22 cellular contexts compared by ENCODE assay signal in the genomic region with DNA sequence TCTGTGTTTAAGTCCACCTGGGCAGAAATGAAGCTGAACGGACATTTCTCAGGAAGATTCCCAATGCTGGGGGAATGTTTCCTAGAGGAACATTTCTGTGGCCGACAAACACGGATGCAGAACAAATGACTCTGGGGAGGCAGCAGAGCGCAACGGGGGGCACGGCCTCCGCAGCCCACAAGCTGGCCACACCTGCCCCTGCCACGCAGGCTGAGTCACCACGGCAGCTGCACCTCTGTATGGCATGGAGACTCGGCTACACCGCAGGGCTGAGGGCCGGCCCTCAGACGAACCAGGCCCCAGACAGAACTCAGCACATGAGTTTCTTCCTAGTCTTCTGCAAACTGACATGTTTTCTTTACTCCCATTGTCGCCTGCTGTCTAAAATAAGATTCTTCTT. TPM values are rescaled to one million over a fixed set of nuclear protein-coding genes. Genes with fewer than 3 reads are reported as not detected.
DNase-seq lines count a peak whose midpoint lies in the region; ATAC-seq, FAIRE-seq and TF ChIP-seq lines count a peak whose summit lies in the region.
"Had no signal": no experiment of that assay in that cellular context is flagged by ENCODE, and none has a peak within 500 bp of the region (broad histone marks: within the 10 kb centered on the region; RNA-seq: fewer than 3 reads in every experiment).

No MANE protein-coding gene starts in this region.

- POLR2A ChIA-PET in GM12878 (lab: Charles Lee) = interaction anchor here (0.8 to 1.0 kb wide), 2 partner anchors 9 to 74 kb away, joined by 3 read pairs; no protein-coding TSS in a partner anchor

- TF ChIP-seq CTCF in cardiac muscle cell (IDR thresholded peaks at IDR 0.05; ENCODE audit: low read depth, low read length) (no peak), GM12878 (IDR thresholded peaks at IDR 0.05 in 2 of 3, conservative IDR thresholded peaks at IDR 0.05 in 1 of 3; ENCODE audit: control insufficient read depth in 2 of 3, extremely low read depth in 1 of 3, insufficient read depth in 1 of 3, low read depth in 3 of 3, low read length in 3 of 3) (no peak)

- in situ Hi-C loops in GM12878 (cut with MboI) = no loop called here

- SMC1A ChIA-PET in GM12878 (lab: Charles Lee; ENCODE audit: uncharacterized antibody, unreplicated experiment) = interaction anchor here (1.3 to 2.9 kb wide), 3 partner anchors 49 to 83 kb away, joined by 3 to 16 read pairs (median 5); no protein-coding TSS in a partner anchor

- H3K27ac ChIP-seq in cardiac muscle cell = peak overlapping the region; percentile 43
- no peak overlapping the region for H3K27ac ChIP-seq in GM12878 (ENCODE audit: control insufficient read depth, insufficient read depth)
- H3K27ac ChIP-seq in mesodermal cell (ENCODE audit: low read depth, low read length, severe bottlenecking) = peak overlapping the region; percentile 10
- H3K27ac ChIP-seq: colonic mucosa, epithelial cell of prostate, gastrocnemius medialis had no signal

- H3K79me2 ChIP-seq in GM12878 (ENCODE audit: control insufficient read depth, insufficient read depth, low read length) = no peaks in the 10 kb centered on the region

- no peak overlapping the region for H2AFZ ChIP-seq in GM12878 (ENCODE audit: control insufficient read depth, low read depth, low read length)

- RAD21 ChIA-PET in GM12878 (lab: Charles Lee; ENCODE audit: unreplicated experiment) = interaction anchor here (0.9 to 3.5 kb wide), 2 partner anchors 42 to 63 kb away, joined by 4 to 17 read pairs; no protein-coding TSS in a partner anchor

- FAIRE-seq in GM12878 (lab: Jason Lieb, UNC) (no peak), urothelium cell line (lab: Jason Lieb, UNC) (no peak)
- FAIRE-seq: astrocyte had no signal

- WGBS in GM12878 (ENCODE audit: insufficient coverage, insufficient replicate concordance, low lambda C conversion rate, missing lambda C conversion rate) = 76% methylated on average over 14 of the region's 14 CpGs
- WGBS in mesodermal cell (ENCODE audit: insufficient coverage in 2 of 2), 2 experiments = 90 to 92% methylated on average over 14 of the region's 14 CpGs

- H3K4me1 ChIP-seq in cardiac muscle cell (ENCODE audit: low read depth) = no peaks in the 10 kb centered on the region
- H3K4me1 ChIP-seq in GM12878 (ENCODE audit: control insufficient read depth, insufficient read depth, low read length) = no peaks in the 10 kb centered on the region
- peaks cover 4% of the 10 kb centered on the region for H3K4me1 ChIP-seq in mesodermal cell (ENCODE audit: control insufficient read depth, insufficient read depth, low read length, poor library complexity, severe bottlenecking)
- H3K4me1 ChIP-seq: colonic mucosa, gastrocnemius medialis had no signal

- ATAC-seq in Right ventricle myocardium inferior (no peak), GM12878 (peak; percentile 22; the same call in 2 of the 3 replicates), GM18505 (IDR thresholded peaks at IDR 0.05; ENCODE audit: unreplicated experiment) (no peak)
- ATAC-seq: gastrocnemius medialis had no signal

- DNase-seq in cardiac muscle cell (ENCODE audit: low read depth in 1 of 2, low spot score in 1 of 2) (no peak), Right ventricle myocardium inferior (ENCODE audit: missing footprints) (no peak), GM12878 (ENCODE audit: low read depth, low spot score) (no peak), urothelium cell line (ENCODE audit: low spot score) (peak; percentile 37), COR-L47 (lab: John Stamatoyannopoulos, UW) (no peak)
- DNase-seq in stimulated activated CD4-positive, alpha-beta T cell treated with anti-CD3 and anti-CD28 coated beads, Interleukin-12 subunit alpha, Interleukin-12 subunit beta, amount 100 ng/mL, for 4 hours = no peak
- DNase-seq: activated CD4-positive, alpha-beta T cell treated with anti-CD3 and anti-CD28 coated beads, Interleukin-2, amount 10 ng/mL, durations not matched to agents 7 days and 5 days; activated naive CD4-positive, alpha-beta T cell treated with anti-CD3 and anti-CD28 coated beads, Interleukin-2, amount 10 ng/mL, durations not matched to agents 7 days and 5 days; activated T-cell treated with anti-CD3 and anti-CD28 coated beads for 4 hours; CD4-positive, alpha-beta memory T cell; colonic mucosa; gastrocnemius medialis; mammary epithelial cell; NCI-H187; NCI-H524 treated with DMSO at 0.1 percent for 48 hours; OCI-M1; retina had no signal

- intact Hi-C loops in Right ventricle myocardium inferior (cut with DNase I) = loop anchor here (5.0 kb wide), 1 partner anchor 64 kb away; the partner anchor contains the start of gene MPC1
- intact Hi-C loops in GM12878 (cut with micrococcal nuclease; ENCODE audit: unreplicated experiment) = no loop called here

- CTCF ChIA-PET in GM12878 (lab: Yijun Ruan, JAX) = interaction anchor here (0.9 to 4.3 kb wide), 6 partner anchors 9 to 86 kb away, joined by 3 to 25 read pairs (median 4); partner anchors contain the start of gene PRR18

- H3K27me3 ChIP-seq in cardiac muscle cell (no peaks in the 10 kb centered on the region), GM12878 (replicated peaks in 1 of 2; ENCODE audit: control insufficient read depth in 2 of 2, insufficient read depth in 2 of 2, low read length in 1 of 2) (no peaks in the 10 kb centered on the region)
- H3K27me3 ChIP-seq: colonic mucosa, gastrocnemius medialis had no signal

- TF ChIP-seq POLR2A in GM12878 (IDR thresholded peaks at IDR 0.05; ENCODE audit: low read depth, low read length) = no peak; the same call in 1 of the 2 replicates
- no peak for TF ChIP-seq POLR2A in GM18505 (IDR thresholded peaks at IDR 0.05; ENCODE audit: borderline replicate concordance, extremely low read depth, insufficient read depth, insufficient read length)

- H3K9ac ChIP-seq in GM12878 (ENCODE audit: control insufficient read depth, insufficient read depth, low read length) = no peak overlapping the region

- no TSS peak for BruUV-seq in GM12878 (replicated peaks; lab: Mats Ljungman, UMichigan)

- H3K4me3 ChIP-seq in cardiac muscle cell (no peak overlapping the region), GM12878 (no peak overlapping the region), mesodermal cell (ENCODE audit: extremely low read depth, insufficient read depth, low read length, poor library complexity, severe bottlenecking) (no peak overlapping the region)
- H3K4me3 ChIP-seq: colonic mucosa, gastrocnemius medialis had no signal

- peaks cover 4% of the 10 kb centered on the region for H3K36me3 ChIP-seq in cardiac muscle cell
- H3K36me3 ChIP-seq in GM12878 (ENCODE audit: control insufficient read depth in 2 of 2, insufficient read depth in 2 of 2, low read length in 1 of 2) = peaks cover 0 to 17% of the 10 kb centered on the region in 2 experiments
- peaks cover 32% of the 10 kb centered on the region for H3K36me3 ChIP-seq in mesodermal cell (ENCODE audit: control insufficient read depth, insufficient read depth, low read length)
- H3K36me3 ChIP-seq: colonic mucosa had no signal

- H3K9me3 ChIP-seq in cardiac muscle cell (ENCODE audit: low read depth) (no peaks in the 10 kb centered on the region), GM12878 (replicated peaks; ENCODE audit: control insufficient read depth, insufficient read depth, low read length) (no peaks in the 10 kb centered on the region), mesodermal cell (ENCODE audit: control insufficient read depth, low read length) (no peaks in the 10 kb centered on the region)
- H3K9me3 ChIP-seq: colonic mucosa, gastrocnemius medialis had no signal

- no peak for TF ChIP-seq RAD21 in GM12878 (IDR thresholded peaks at IDR 0.05; ENCODE audit: insufficient read depth, low read depth, low read length)

- H3K4me2 ChIP-seq in GM12878 (ENCODE audit: control insufficient read depth, insufficient read depth) = no peak overlapping the region

- no peaks in the 10 kb centered on the region for H4K20me1 ChIP-seq in GM12878 (ENCODE audit: control insufficient read depth, insufficient read depth)

- no peak for TF ChIP-seq EP300 in GM12878 (IDR thresholded peaks at IDR 0.05; ENCODE audit: borderline replicate concordance in 1 of 2, control insufficient read depth in 1 of 2, low read depth in 2 of 2, low read length in 2 of 2)

RNA-seq across cellular contexts. Expression of gene PRR18, which starts 10.0 kb away (rescaled TPM):
- 0.12 and 0.92 TPM in 2 replicates for total RNA-seq in cardiac muscle cell
- 0.33 TPM in 1 of 2 replicates, not detected in the other for polyA plus RNA-seq in cardiac muscle cell
- 0.11 TPM for total RNA-seq in Right ventricle myocardium inferior
- total RNA-seq in GM12878 (2013; cell fraction: nucleolus; rRNA removed) = 3.3 and 4.1 TPM in 2 replicates
- total RNA-seq in GM12878 (2014; rRNA removed) = 3.3 and 4.0 TPM in 2 replicates
- total RNA-seq in GM12878 (2014; rRNA removed; fragmentation: Illumina TruSeq; extraction: Trizol) = 1.2 and 1.3 TPM in 2 replicates
- 8.2 and 8.8 TPM in 2 replicates for total RNA-seq in GM12878 (2021)
- polyA plus RNA-seq in GM12878 (2011; ENCODE audit: low read depth) = 1.0 TPM
- 2.0 and 2.5 TPM in 2 replicates for polyA plus RNA-seq in GM12878 (2011; rRNA removed)
- polyA plus RNA-seq in GM12878 (2011; cell fraction: cytosol; rRNA removed) = 2.2 and 2.7 TPM in 2 replicates
- polyA plus RNA-seq in GM12878 (2011; cell fraction: nucleus; rRNA removed) = 6.2 and 6.4 TPM in 2 replicates
- polyA plus RNA-seq in GM12878 (2012) = 2.1 and 3.7 TPM in 2 replicates
- 1.9 and 2.1 TPM in 2 replicates for polyA plus RNA-seq in GM12878 (2014; fragmentation: Illumina TruSeq; extraction: Trizol)
- polyA plus RNA-seq in GM12878 (2014; fragmentation: Nextera tagmentation; extraction: Ambion mirVana) = under 1 TPM; 0.26 to 0.84 TPM
- polyA plus RNA-seq in GM12878 (2014; rRNA removed) = 3.6 and 4.1 TPM in 2 replicates
- under 1 TPM; 0.13 to 0.42 TPM for polyA plus RNA-seq in GM12878 (2016; fragmentation: Nextera tagmentation; extraction: Ambion mirVana)
- polyA minus RNA-seq in GM12878 (2011; rRNA and poly(A)+ RNA removed) = 1.3 and 2.6 TPM in 2 replicates
- 1.0 and 2.3 TPM in 2 replicates for polyA minus RNA-seq in GM12878 (2011; cell fraction: cytosol; rRNA and poly(A)+ RNA removed)
- polyA minus RNA-seq in GM12878 (2011; cell fraction: nucleus; rRNA and poly(A)+ RNA removed) = 2.2 and 4.3 TPM in 2 replicates
- polyA plus RNA-seq in mesodermal cell (2013, experiment 1 of 2) = 0.11 TPM
- not detected for polyA plus RNA-seq in mesodermal cell (2013, experiment 2 of 2)
- total RNA-seq: activated CD4-positive, alpha-beta T cell treated with anti-CD3 and anti-CD28 coated beads, Interleukin-2, amount 10 ng/mL, durations not matched to agents 7 days and 5 days; CD4-positive, alpha-beta memory T cell; colonic mucosa; gastrocnemius medialis had no signal
- polyA plus RNA-seq: AG04450; CD4-positive, alpha-beta memory T cell had no signal

RNA-seq across cellular contexts. Expression of gene SFT2D1, which starts 24.1 kb away (rescaled TPM):
- total RNA-seq in cardiac muscle cell = 26.5 and 36.4 TPM in 2 replicates
- 63.3 and 63.7 TPM in 2 replicates for polyA plus RNA-seq in cardiac muscle cell
- total RNA-seq in Right ventricle myocardium inferior = 21.9 TPM
- 290 and 291 TPM in 2 replicates for total RNA-seq in GM12878 (2013; cell fraction: nucleolus; rRNA removed)
- 105 and 145 TPM in 2 replicates for total RNA-seq in GM12878 (2014; rRNA removed)
- total RNA-seq in GM12878 (2014; rRNA removed; fragmentation: Illumina TruSeq; extraction: Trizol) = 69.5 and 73.7 TPM in 2 replicates
- total RNA-seq in GM12878 (2021) = 77.6 and 78.3 TPM in 2 replicates
- 55.2 TPM for polyA plus RNA-seq in GM12878 (2011; ENCODE audit: low read depth)
- polyA plus RNA-seq in GM12878 (2011; rRNA removed) = 279 and 281 TPM in 2 replicates
- 110 and 145 TPM in 2 replicates for polyA plus RNA-seq in GM12878 (2011; cell fraction: cytosol; rRNA removed)
- 139 and 171 TPM in 2 replicates for polyA plus RNA-seq in GM12878 (2011; cell fraction: nucleus; rRNA removed)
- polyA plus RNA-seq in GM12878 (2012) = 107 and 120 TPM in 2 replicates
- 92.6 and 100 TPM in 2 replicates for polyA plus RNA-seq in GM12878 (2014; fragmentation: Illumina TruSeq; extraction: Trizol)
- polyA plus RNA-seq in GM12878 (2014; fragmentation: Nextera tagmentation; extraction: Ambion mirVana) = 100 to 1,000 TPM; 119 to 149 TPM
- 110 and 130 TPM in 2 replicates for polyA plus RNA-seq in GM12878 (2014; rRNA removed)
- 100 to 1,000 TPM; 205 to 231 TPM for polyA plus RNA-seq in GM12878 (2016; fragmentation: Nextera tagmentation; extraction: Ambion mirVana)
- 79.8 and 81.2 TPM in 2 replicates for polyA minus RNA-seq in GM12878 (2011; rRNA and poly(A)+ RNA removed)
- 21.2 and 32.0 TPM in 2 replicates for polyA minus RNA-seq in GM12878 (2011; cell fraction: cytosol; rRNA and poly(A)+ RNA removed)
- polyA minus RNA-seq in GM12878 (2011; cell fraction: nucleus; rRNA and poly(A)+ RNA removed) = 52.7 and 59.1 TPM in 2 replicates
- 54.4 TPM for polyA plus RNA-seq in mesodermal cell (2013, experiment 1 of 2)
- 53.5 TPM for polyA plus RNA-seq in mesodermal cell (2013, experiment 2 of 2)
